ENCODE assay signal across 17 cellular contexts in genomic region chr17:62643496-62643895, GRCh38. TPM values are rescaled to one million over a fixed set of nuclear protein-coding genes. Genes with fewer than 3 reads are reported as not detected.
A peak's percentile ranks its signal among the peaks of the same experiment; 100 is the strongest.
DNase-seq lines count a peak whose midpoint lies in the region; TF ChIP-seq lines count a peak whose summit lies in the region.
"Had no signal": no experiment of that assay in that cellular context is flagged by ENCODE, and none has a peak within 500 bp of the region (broad histone marks: within the 10 kb centered on the region; RNA-seq: fewer than 3 reads in every experiment).

No MANE protein-coding gene starts in this region.

- H3K36me3 ChIP-seq in KMS-11 (ENCODE audit: insufficient read depth), result no peaks in the 10 kb centered on the region
- 0 out of 2 replicates have a peak, but pooled peaks cover 2% of the 10 kb centered on the region for H3K36me3 ChIP-seq in SK-N-MC (ENCODE audit: insufficient read depth, low read length)
- H3K36me3 ChIP-seq in spleen, result no peaks in the 10 kb centered on the region
- H3K36me3 ChIP-seq: BE2C had no signal

- DNase-seq in EH (ENCODE audit: low read depth) (peak; percentile 38), SK-N-MC (ENCODE audit: low read depth, low spot score) (no peak), dermis blood vessel endothelial cell (peak; percentile 42), GDM1 (lab: John Stamatoyannopoulos, UW) (no peak), GM19240 (ENCODE audit: insufficient read length, low spot score) (no peak), occipital lobe (lab: John Stamatoyannopoulos, UW) (no peak), spleen (no peak)
- DNase-seq: BE2C; CD4-positive, alpha-beta memory T cell; GOT3; H9; HFFc6 had no signal

- H3K4me1 ChIP-seq in KMS-11 (ENCODE audit: low read depth, poor library complexity, severe bottlenecking) (peaks cover 15% of the 10 kb centered on the region), spleen (peaks cover 0 to 5% (median 0%) of the 10 kb centered on the region in 6 donors)
- H3K4me1 ChIP-seq: A549, BE2C had no signal

- TF ChIP-seq CTCF in KMS-11 (conservative IDR thresholded peaks at IDR 0.05; ENCODE audit: low read depth, low read length) (no peak), spleen (IDR thresholded peaks at IDR 0.05 in 8 of 11, conservative IDR thresholded peaks at IDR 0.05 in 3 of 11) (no peak)

- TF ChIP-seq POLR2A in spleen (IDR thresholded peaks at IDR 0.05), result no peak

- 73 to 87% (median 78%) methylated on average over 6 of the region's 6 CpGs for WGBS in spleen, 5 donors

- H3K27ac ChIP-seq in KMS-11 (peak overlapping the region; percentile 42), SK-N-MC (peak overlapping the region; percentile 67; the same call in 1 of the 2 replicates), spleen (no peak overlapping the region)
- H3K27ac ChIP-seq: A549, C4-2B, HL-60 had no signal

- H3K27me3 ChIP-seq in KMS-11 (ENCODE audit: insufficient read depth, low read depth) (no peaks in the 10 kb centered on the region), spleen (replicated peaks in 1 of 7) (no peaks in the 10 kb centered on the region)
- H3K27me3 ChIP-seq: BE2C had no signal

- H4K20me1 ChIP-seq in KMS-11 (ENCODE audit: insufficient read depth), result no peaks in the 10 kb centered on the region

- no peak overlapping the region for H3K4me3 ChIP-seq in KMS-11 (IDR thresholded peaks at IDR 0.05; ENCODE audit: insufficient read depth, low read depth, low read length)
- H3K4me3 ChIP-seq in SK-N-MC, result no peak overlapping the region
- no peak overlapping the region for H3K4me3 ChIP-seq in spleen
- H3K4me3 ChIP-seq: A549, GM12878 had no signal

- peak overlapping the region; percentile 18; the same call in 1 of the 2 replicates for H3K4me2 ChIP-seq in KMS-11
- H3K4me2 ChIP-seq: A549 had no signal

- H2AFZ ChIP-seq in KMS-11 (ENCODE audit: low read depth), result peak overlapping the region; percentile 35

- H3K79me2 ChIP-seq in KMS-11 (ENCODE audit: insufficient read depth, low read depth), result no peaks in the 10 kb centered on the region

- intact Hi-C loops in spleen (cut with DNase I; ENCODE audit: low total_unique reads), result no loop called here

- peak overlapping the region; percentile 14; the same call in 1 of the 2 replicates for H3K9ac ChIP-seq in KMS-11
- H3K9ac ChIP-seq in SK-N-MC (ENCODE audit: insufficient read length), result no peak overlapping the region

- H3K9me3 ChIP-seq in SK-N-MC (ENCODE audit: low read depth, low read length), result no peaks in the 10 kb centered on the region
- no peaks in the 10 kb centered on the region for H3K9me3 ChIP-seq in spleen
- H3K9me3 ChIP-seq: A549, BE2C had no signal

RNA-seq across cellular contexts. Expression of gene MRC2, which starts 16.0 kb away (rescaled TPM):
- total RNA-seq in dermis blood vessel endothelial cell (10.8 and 10.9 TPM in 2 replicates), occipital lobe (26.2 TPM), spleen (10 to 100 TPM; 20.7 to 75.1 (median 41.3) TPM)
- polyA plus RNA-seq in spleen, result 10 to 100 TPM in 1 of 3 donors, 1 to 10 TPM in 2; 4.5 to 19.2 (median 6.0) TPM

Comparison
In these comparisons a context has a peak if more than half of its experiments do, and no peak if none do; other contexts are left out.
1. DNase-seq: peak in EH (single experiment) and dermis blood vessel endothelial cell (single experiment); none in SK-N-MC (single experiment), GDM1 (single experiment), GM19240 (single experiment), occipital lobe (single experiment) and spleen (single experiment).
2. H3K27ac ChIP-seq: peak in KMS-11 (single experiment) and SK-N-MC (single experiment); none in spleen (0 of 8).